2 cellular contexts compared by ENCODE assay signal in genomic region chr18:6775237-6775636, GRCh38.
TF ChIP-seq lines count a peak whose summit lies in the region.

No MANE protein-coding gene starts in this region.

TF ChIP-seq in HEK293, 187 proteins besides CTCF, POLR2A, EP300 and RAD21 (continued from another document):
- TF ChIP-seq BCL6B (tag by site-specific recombination; IDR thresholded peaks at IDR 0.05) = peak; percentile 58; the same call in 1 of the 2 replicates

TF ChIP-seq in WTC11, 78 proteins besides CTCF, POLR2A, EP300 and RAD21 (continued from another document):
- TF ChIP-seq ARID4B (CRISPR knock-in tag; IDR thresholded peaks at IDR 0.05; ENCODE audit: borderline replicate concordance) = no peak
- TF ChIP-seq NR2C2 (CRISPR knock-in tag; IDR thresholded peaks at IDR 0.05) = no peak
- TF ChIP-seq ZNF416 (CRISPR knock-in tag; IDR thresholded peaks at IDR 0.05) = no peak
- TF ChIP-seq, protein P1, sequence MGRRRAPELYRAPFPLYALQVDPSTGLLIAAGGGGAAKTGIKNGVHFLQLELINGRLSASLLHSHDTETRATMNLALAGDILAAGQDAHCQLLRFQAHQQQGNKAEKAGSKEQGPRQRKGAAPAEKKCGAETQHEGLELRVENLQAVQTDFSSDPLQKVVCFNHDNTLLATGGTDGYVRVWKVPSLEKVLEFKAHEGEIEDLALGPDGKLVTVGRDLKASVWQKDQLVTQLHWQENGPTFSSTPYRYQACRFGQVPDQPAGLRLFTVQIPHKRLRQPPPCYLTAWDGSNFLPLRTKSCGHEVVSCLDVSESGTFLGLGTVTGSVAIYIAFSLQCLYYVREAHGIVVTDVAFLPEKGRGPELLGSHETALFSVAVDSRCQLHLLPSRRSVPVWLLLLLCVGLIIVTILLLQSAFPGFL (CRISPR knock-in tag; IDR thresholded peaks at IDR 0.05; ENCODE audit: borderline replicate concordance) = no peak
- no peak for TF ChIP-seq HMGXB4 (CRISPR knock-in tag; IDR thresholded peaks at IDR 0.05)
- TF ChIP-seq ZNF232 (CRISPR knock-in tag; IDR thresholded peaks at IDR 0.05) = no peak
- no peak for TF ChIP-seq MXD4 (CRISPR knock-in tag; IDR thresholded peaks at IDR 0.05; ENCODE audit: borderline replicate concordance)
- TF ChIP-seq EMX1 (CRISPR knock-in tag; IDR thresholded peaks at IDR 0.05) = no peak
- no peak for TF ChIP-seq MLX (CRISPR knock-in tag; IDR thresholded peaks at IDR 0.05)
- TF ChIP-seq, protein P2, sequence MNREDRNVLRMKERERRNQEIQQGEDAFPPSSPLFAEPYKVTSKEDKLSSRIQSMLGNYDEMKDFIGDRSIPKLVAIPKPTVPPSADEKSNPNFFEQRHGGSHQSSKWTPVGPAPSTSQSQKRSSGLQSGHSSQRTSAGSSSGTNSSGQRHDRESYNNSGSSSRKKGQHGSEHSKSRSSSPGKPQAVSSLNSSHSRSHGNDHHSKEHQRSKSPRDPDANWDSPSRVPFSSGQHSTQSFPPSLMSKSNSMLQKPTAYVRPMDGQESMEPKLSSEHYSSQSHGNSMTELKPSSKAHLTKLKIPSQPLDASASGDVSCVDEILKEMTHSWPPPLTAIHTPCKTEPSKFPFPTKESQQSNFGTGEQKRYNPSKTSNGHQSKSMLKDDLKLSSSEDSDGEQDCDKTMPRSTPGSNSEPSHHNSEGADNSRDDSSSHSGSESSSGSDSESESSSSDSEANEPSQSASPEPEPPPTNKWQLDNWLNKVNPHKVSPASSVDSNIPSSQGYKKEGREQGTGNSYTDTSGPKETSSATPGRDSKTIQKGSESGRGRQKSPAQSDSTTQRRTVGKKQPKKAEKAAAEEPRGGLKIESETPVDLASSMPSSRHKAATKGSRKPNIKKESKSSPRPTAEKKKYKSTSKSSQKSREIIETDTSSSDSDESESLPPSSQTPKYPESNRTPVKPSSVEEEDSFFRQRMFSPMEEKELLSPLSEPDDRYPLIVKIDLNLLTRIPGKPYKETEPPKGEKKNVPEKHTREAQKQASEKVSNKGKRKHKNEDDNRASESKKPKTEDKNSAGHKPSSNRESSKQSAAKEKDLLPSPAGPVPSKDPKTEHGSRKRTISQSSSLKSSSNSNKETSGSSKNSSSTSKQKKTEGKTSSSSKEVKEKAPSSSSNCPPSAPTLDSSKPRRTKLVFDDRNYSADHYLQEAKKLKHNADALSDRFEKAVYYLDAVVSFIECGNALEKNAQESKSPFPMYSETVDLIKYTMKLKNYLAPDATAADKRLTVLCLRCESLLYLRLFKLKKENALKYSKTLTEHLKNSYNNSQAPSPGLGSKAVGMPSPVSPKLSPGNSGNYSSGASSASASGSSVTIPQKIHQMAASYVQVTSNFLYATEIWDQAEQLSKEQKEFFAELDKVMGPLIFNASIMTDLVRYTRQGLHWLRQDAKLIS (CRISPR knock-in tag; IDR thresholded peaks at IDR 0.05; ENCODE audit: borderline replicate concordance) = no peak
- TF ChIP-seq IRF1 (CRISPR knock-in tag; IDR thresholded peaks at IDR 0.05) = no peak
- TF ChIP-seq ZNF121 (CRISPR knock-in tag; IDR thresholded peaks at IDR 0.05) = no peak
- no peak for TF ChIP-seq RORB (CRISPR knock-in tag; IDR thresholded peaks at IDR 0.05)
- TF ChIP-seq RELA (CRISPR knock-in tag; IDR thresholded peaks at IDR 0.05; ENCODE audit: borderline replicate concordance) = no peak
